ENCODE assay signal across 27 cellular contexts in the genomic region with DNA sequence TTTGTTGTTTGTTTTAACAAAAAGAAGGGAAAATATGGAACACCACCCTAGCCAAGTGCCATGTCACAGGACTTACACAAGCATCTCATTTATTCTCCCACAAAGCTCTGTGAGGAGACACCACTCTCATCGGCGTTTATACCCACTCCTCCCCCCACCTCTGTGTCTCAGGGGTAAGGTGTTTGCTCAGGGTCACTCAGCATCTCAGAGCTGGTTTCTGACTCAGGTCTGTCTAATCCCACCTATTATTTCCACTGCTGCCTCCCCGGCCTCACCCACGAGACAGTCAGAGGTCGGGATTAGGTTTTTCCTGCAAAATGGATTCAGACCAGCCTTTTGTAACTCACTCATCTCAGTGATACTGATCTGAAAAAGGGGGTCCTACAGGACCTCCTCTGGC.
"Had no signal": no experiment of that assay in that cellular context is flagged by ENCODE, and none has a peak within 500 bp of the region (broad histone marks: within the 10 kb centered on the region; RNA-seq: fewer than 3 reads in every experiment).

No MANE protein-coding gene starts in this region.

- H3K4me3 Mint-ChIP-seq: dendritic cell treated with granulocyte-macrophage colony-stimulating factor and Interleukin-4, amounts not matched to agents 40 ng/mL and 50 ng/mL, for 4 days; effector memory CD8-positive, alpha-beta T cell; endodermal cell; immature natural killer cell; mesothelial cell of epicardium; naive B cell; naive thymus-derived CD8-positive, alpha-beta T cell had no signal

- H3K36me3 ChIP-seq: colonic mucosa, esophagus muscularis mucosa, gastroesophageal sphincter, heart left ventricle, left lung, lower lobe of right lung had no signal

- H3K4me1 ChIP-seq: colonic mucosa, esophagus muscularis mucosa, foreskin keratinocyte, gastroesophageal sphincter, heart left ventricle, left lung, lower lobe of right lung had no signal

- H3K9me3 Mint-ChIP-seq: dendritic cell treated with granulocyte-macrophage colony-stimulating factor and Interleukin-4, amounts not matched to agents 40 ng/mL and 50 ng/mL, for 4 days; endodermal cell; mesothelial cell of epicardium had no signal

- H3K27me3 Mint-ChIP-seq: dendritic cell treated with granulocyte-macrophage colony-stimulating factor and Interleukin-4, amounts not matched to agents 40 ng/mL and 50 ng/mL, for 4 days; effector memory CD8-positive, alpha-beta T cell; naive B cell had no signal

- FAIRE-seq: endometrium, frontal cortex, kidney had no signal

- H3K27ac Mint-ChIP-seq: dendritic cell treated with granulocyte-macrophage colony-stimulating factor and Interleukin-4, amounts not matched to agents 40 ng/mL and 50 ng/mL, for 4 days; effector memory CD8-positive, alpha-beta T cell; endodermal cell; immature natural killer cell; mesothelial cell of epicardium; naive B cell; naive thymus-derived CD8-positive, alpha-beta T cell had no signal

- H3K27ac ChIP-seq: colonic mucosa, epithelial cell of prostate, esophagus muscularis mucosa, foreskin keratinocyte, gastroesophageal sphincter, heart left ventricle, left lung, lower lobe of right lung had no signal

- H3K9me3 ChIP-seq: colonic mucosa, esophagus muscularis mucosa, gastroesophageal sphincter, heart left ventricle, left lung, lower lobe of right lung had no signal

- H3K4me3 ChIP-seq: colonic mucosa, esophagus muscularis mucosa, gastroesophageal sphincter, heart left ventricle, left lung, lower lobe of right lung, mucosa of descending colon had no signal

- H3K4me1 Mint-ChIP-seq: immature natural killer cell, mesothelial cell of epicardium, naive B cell had no signal

- H3K36me3 Mint-ChIP-seq: immature natural killer cell; mesothelial cell of epicardium; naive B cell; naive thymus-derived CD8-positive, alpha-beta T cell had no signal

- DNase-seq: colonic mucosa; cortex of kidney; effector CD8-positive, alpha-beta T cell; effector memory CD8-positive, alpha-beta T cell; endodermal cell; erythroblast; foreskin keratinocyte; heart left ventricle; hippocampal formation; immature natural killer cell; islet precursor cell; kidney; left cardiac atrium; left lung; left ventricle myocardium superior; lower lobe of right lung; mesenchymal stem cell; mucosa of descending colon; naive B cell; naive thymus-derived CD8-positive, alpha-beta T cell had no signal

- H3K27me3 ChIP-seq: colonic mucosa, esophagus muscularis mucosa, foreskin keratinocyte, left lung had no signal
